Comparison of ENCODE assay signal across 16 cellular contexts in genomic region chr11:107697291-107697690, GRCh38. TPM values are rescaled to one million over a fixed set of nuclear protein-coding genes. Genes with fewer than 3 reads are reported as not detected.
DNase-seq lines count a peak whose midpoint lies in the region; ATAC-seq, FAIRE-seq and TF ChIP-seq lines count a peak whose summit lies in the region.
"Had no signal": no experiment of that assay in that cellular context is flagged by ENCODE, and none has a peak within 500 bp of the region (broad histone marks: within the 10 kb centered on the region; RNA-seq: fewer than 3 reads in every experiment).

No MANE protein-coding gene starts in this region.

- no peak overlapping the region for H3K18ac ChIP-seq in trophoblast cell (ENCODE audit: low read length)

- peak overlapping the region; percentile 82 for H2BK12ac ChIP-seq in trophoblast cell (ENCODE audit: low read length)

- no peak overlapping the region for H3K4me3 ChIP-seq in SK-N-SH (ENCODE audit: low read depth in 2 of 2, low read length in 1 of 2)
- H3K4me3 ChIP-seq in astrocyte (ENCODE audit: insufficient read depth, low read depth, low read length) = no peak overlapping the region
- no peak overlapping the region for H3K4me3 ChIP-seq in trophoblast cell (ENCODE audit: low read depth, low read length)
- no peak overlapping the region for H3K4me3 ChIP-seq in aorta (ENCODE audit: low read length in 2 of 2)
- H3K4me3 ChIP-seq: BLaER1, GM23248 had no signal

- H3K4me1 ChIP-seq in SK-N-SH (ENCODE audit: control insufficient read depth in 1 of 2, insufficient read depth in 2 of 2, low read depth in 1 of 2, low read length in 1 of 2) (peaks cover 0 to 9% of the 10 kb centered on the region in 2 experiments; a peak in 1 of 4 replicates), astrocyte (ENCODE audit: insufficient read depth, low read length) (peaks cover 14% of the 10 kb centered on the region), trophoblast cell (ENCODE audit: control insufficient read depth in 1 of 2, insufficient read depth in 2 of 2, low read length in 2 of 2) (peaks cover 10 to 16% of the 10 kb centered on the region in 2 experiments), aorta (ENCODE audit: control insufficient read depth in 1 of 2, insufficient read depth in 2 of 2, low read length in 2 of 2) (peaks cover 0 to 2% of the 10 kb centered on the region in 2 donors)

- no peak overlapping the region for H3K4ac ChIP-seq in trophoblast cell (ENCODE audit: low read depth, low read length)

- intact Hi-C loops in aorta (cut with DNase I) = no loop called here

- H3K4me1 Mint-ChIP-seq in astrocyte (ENCODE audit: low read depth, unreplicated experiment) = peaks cover 42% of the 10 kb centered on the region
- no peaks in the 10 kb centered on the region for H3K4me1 Mint-ChIP-seq in T-helper 2 cell treated with Interferon-gamma antibody and Interleukin-4, amounts not matched to agents 5 μg/mL and 100 μg/mL, for 36 hours (ENCODE audit: low read depth)
- H3K4me1 Mint-ChIP-seq: CD8-positive, alpha-beta memory T cell had no signal

- FAIRE-seq in astrocyte (lab: Jason Lieb, UNC) = no peak

- H4K20me1 ChIP-seq in SK-N-SH (ENCODE audit: insufficient read depth) (no peaks in the 10 kb centered on the region), astrocyte (ENCODE audit: insufficient read depth, low read length) (no peaks in the 10 kb centered on the region)
- H4K20me1 ChIP-seq: BLaER1 had no signal

- TF ChIP-seq CTCF in SK-N-SH (IDR thresholded peaks at IDR 0.05) (no peak), astrocyte (IDR thresholded peaks at IDR 0.05; ENCODE audit: insufficient read depth, low read depth, low read length) (no peak)

- WGBS in SK-N-SH (ENCODE audit: low lambda C conversion rate) = 78% methylated on average over 6 of the region's 6 CpGs
- no CpG with 5 or more reads among the region's 6 CpGs for WGBS in trophoblast cell (ENCODE audit: extremely low coverage, insufficient coverage, insufficient read length)
- WGBS in aorta, 2 donors = 78 to 88% methylated on average over 6 of the region's 6 CpGs

- no peaks in the 10 kb centered on the region for H3K27me3 ChIP-seq in SK-N-SH (ENCODE audit: insufficient read depth)
- H3K27me3 ChIP-seq in astrocyte (ENCODE audit: insufficient read depth, low read length) = no peaks in the 10 kb centered on the region
- no peaks in the 10 kb centered on the region for H3K27me3 ChIP-seq in trophoblast cell (ENCODE audit: insufficient read depth, low read length)
- no peaks in the 10 kb centered on the region for H3K27me3 ChIP-seq in aorta (ENCODE audit: control insufficient read depth in 1 of 2, insufficient read depth in 2 of 2, low read length in 1 of 2)
- H3K27me3 ChIP-seq: BLaER1 had no signal

- no peak overlapping the region for H4K12ac ChIP-seq in trophoblast cell (ENCODE audit: low read depth, low read length)

- H3K4me2 ChIP-seq in SK-N-SH (peak overlapping the region; percentile 48; the same call in 1 of the 2 replicates), astrocyte (ENCODE audit: low read length) (no peak overlapping the region), trophoblast cell (ENCODE audit: low read length) (no peak overlapping the region)
- H3K4me2 ChIP-seq: BLaER1 had no signal

- peaks cover 17% of the 10 kb centered on the region for H3K79me1 ChIP-seq in trophoblast cell (ENCODE audit: low read length)

- H2AK5ac ChIP-seq in trophoblast cell (ENCODE audit: low read length) = no peak overlapping the region

- DNase-seq in SK-N-SH = no peak
- no peak for DNase-seq in astrocyte (ENCODE audit: low read depth)
- peak in 1 of 2 donors; percentile 71 for DNase-seq in trophoblast cell
- DNase-seq in T-helper 2 cell treated with Interferon-gamma antibody and Interleukin-4, amounts not matched to agents 5 μg/mL and 100 μg/mL, for 36 hours (ENCODE audit: low spot score) = no peak
- DNase-seq in SK-N-DZ (ENCODE audit: low spot score) = no peak
- no peak for DNase-seq in aorta
- DNase-seq: AML-193; CD8-positive, alpha-beta memory T cell; DMS53; GM23248; H7 had no signal

- peak overlapping the region; percentile 51 for H4K8ac ChIP-seq in trophoblast cell (ENCODE audit: low read depth, low read length)

- peaks cover 2% of the 10 kb centered on the region for H3K9me3 Mint-ChIP-seq in astrocyte (ENCODE audit: unreplicated experiment)
- no peaks in the 10 kb centered on the region for H3K9me3 Mint-ChIP-seq in T-helper 2 cell treated with Interferon-gamma antibody and Interleukin-4, amounts not matched to agents 5 μg/mL and 100 μg/mL, for 36 hours

- no peak overlapping the region for H3K14ac ChIP-seq in trophoblast cell (ENCODE audit: low read length)

- H4K91ac ChIP-seq in trophoblast cell (ENCODE audit: low read depth, low read length) = peak overlapping the region; percentile 70

- POLR2A ChIA-PET in SK-N-SH (lab: Yijun Ruan, JAX) = no interaction called here

- no peak for ATAC-seq in SK-N-SH treated with all-trans-retinoic acid at 6 μM for 48 hours
- ATAC-seq in HG02610 (IDR thresholded peaks at IDR 0.05; ENCODE audit: unreplicated experiment) = no peak
- ATAC-seq in aorta (ENCODE audit: low FRiP score) = no peak

- no peak for TF ChIP-seq RAD21 in SK-N-SH (IDR thresholded peaks at IDR 0.05; ENCODE audit: low read length)

- CTCF ChIA-PET in SK-N-SH (lab: Yijun Ruan, JAX) = interaction anchor here (1.2 to 2.0 kb wide), 4 partner anchors 8 to 148 kb away, joined by 4 to 10 read pairs (median 6); no protein-coding TSS in a partner anchor

- no peak for TF ChIP-seq EP300 in SK-N-SH (IDR thresholded peaks at IDR 0.05; ENCODE audit: borderline replicate concordance in 1 of 2, low read depth in 1 of 2, low read length in 1 of 2)

- H3K36me3 ChIP-seq in SK-N-SH (replicated peaks in 1 of 2; ENCODE audit: control insufficient read depth in 1 of 2, insufficient read depth in 2 of 2, low read length in 1 of 2) (no peaks in the 10 kb centered on the region), astrocyte (ENCODE audit: insufficient read depth, low read length) (no peaks in the 10 kb centered on the region), trophoblast cell (ENCODE audit: control insufficient read depth in 1 of 2, insufficient read depth in 2 of 2, low read length in 2 of 2) (no peaks in the 10 kb centered on the region), aorta (ENCODE audit: control insufficient read depth in 1 of 2, insufficient read depth in 2 of 2, low read length in 1 of 2) (no peaks in the 10 kb centered on the region)
- H3K36me3 ChIP-seq: BLaER1 had no signal

- no peaks in the 10 kb centered on the region for H3K27me3 Mint-ChIP-seq in astrocyte (ENCODE audit: low read depth, unreplicated experiment)
- peaks cover 19% of the 10 kb centered on the region for H3K27me3 Mint-ChIP-seq in T-helper 2 cell treated with Interferon-gamma antibody and Interleukin-4, amounts not matched to agents 5 μg/mL and 100 μg/mL, for 36 hours (ENCODE audit: low read depth)

- peak overlapping the region; percentile 14 for H2BK5ac ChIP-seq in trophoblast cell (ENCODE audit: low read depth, low read length, poor library complexity)

- H3K79me2 ChIP-seq in SK-N-SH (ENCODE audit: insufficient read depth) (no peaks in the 10 kb centered on the region), astrocyte (ENCODE audit: insufficient read depth, low read length) (no peaks in the 10 kb centered on the region), trophoblast cell (ENCODE audit: control insufficient read depth, insufficient read depth, low read length, poor library complexity) (no peaks in the 10 kb centered on the region)

- H3K36me3 Mint-ChIP-seq in astrocyte (ENCODE audit: low read depth, unreplicated experiment) = no peaks in the 10 kb centered on the region
- H3K36me3 Mint-ChIP-seq in T-helper 2 cell treated with Interferon-gamma antibody and Interleukin-4, amounts not matched to agents 5 μg/mL and 100 μg/mL, for 36 hours (ENCODE audit: low read depth) = no peaks in the 10 kb centered on the region
- H3K36me3 Mint-ChIP-seq: CD8-positive, alpha-beta memory T cell had no signal

- no peak overlapping the region for H3K4me3 Mint-ChIP-seq in astrocyte (ENCODE audit: unreplicated experiment)
- H3K4me3 Mint-ChIP-seq in T-helper 2 cell treated with Interferon-gamma antibody and Interleukin-4, amounts not matched to agents 5 μg/mL and 100 μg/mL, for 36 hours = no peak overlapping the region
- H3K4me3 Mint-ChIP-seq: CD8-positive, alpha-beta memory T cell had no signal

- H3K9me2 ChIP-seq in SK-N-SH = no peaks in the 10 kb centered on the region

- H3K9ac ChIP-seq in SK-N-SH (no peak overlapping the region), astrocyte (ENCODE audit: low read length) (no peak overlapping the region), trophoblast cell (ENCODE audit: low read length) (no peak overlapping the region)
- H3K9ac ChIP-seq: BLaER1, GM23248 had no signal

- H3K23ac ChIP-seq in trophoblast cell (ENCODE audit: low read length) = no peak overlapping the region

- peak overlapping the region; percentile 99 for H3K27ac Mint-ChIP-seq in astrocyte (ENCODE audit: unreplicated experiment)
- no peak overlapping the region for H3K27ac Mint-ChIP-seq in T-helper 2 cell treated with Interferon-gamma antibody and Interleukin-4, amounts not matched to agents 5 μg/mL and 100 μg/mL, for 36 hours
- H3K27ac Mint-ChIP-seq: CD8-positive, alpha-beta memory T cell had no signal

- peak overlapping the region in 1 of 2 experiments; percentile 81; a peak in 1 of 4 replicates for H3K27ac ChIP-seq in SK-N-SH (ENCODE audit: low read depth in 2 of 2, low read length in 1 of 2)
- H3K27ac ChIP-seq in astrocyte (ENCODE audit: low read depth, low read length) = no peak overlapping the region
- H3K27ac ChIP-seq in trophoblast cell (ENCODE audit: low read depth, low read length) = no peak overlapping the region
- no peak overlapping the region for H3K27ac ChIP-seq in aorta (ENCODE audit: low read depth in 1 of 2, low read length in 2 of 2)
- H3K27ac ChIP-seq: 22Rv1, BLaER1, HL-60 had no signal

- peaks cover 20% of the 10 kb centered on the region for H3F3A ChIP-seq in SK-N-SH (replicated peaks; ENCODE audit: insufficient read depth)

- no peaks in the 10 kb centered on the region for H3K9me3 ChIP-seq in SK-N-SH
- H3K9me3 ChIP-seq in astrocyte (ENCODE audit: insufficient read depth, low read depth, low read length) = no peaks in the 10 kb centered on the region
- no peaks in the 10 kb centered on the region for H3K9me3 ChIP-seq in trophoblast cell (ENCODE audit: insufficient read depth, low read depth, low read length)
- no peaks in the 10 kb centered on the region for H3K9me3 ChIP-seq in aorta (ENCODE audit: control insufficient read depth, low read length)

- peak overlapping the region; percentile 7 for H2BK120ac ChIP-seq in trophoblast cell (ENCODE audit: insufficient read depth, low read length, poor library complexity)

- 0 out of 2 replicates have a peak overlapping the region, but pooled peaks have one; percentile 30 for H2AFZ ChIP-seq in SK-N-SH (ENCODE audit: low read depth)
- H2AFZ ChIP-seq in astrocyte (ENCODE audit: low read depth, low read length) = no peak overlapping the region
- no peak overlapping the region for H2AFZ ChIP-seq in trophoblast cell (ENCODE audit: insufficient read depth, low read length, poor library complexity)
- H2AFZ ChIP-seq: GM23248 had no signal

RNA-seq across cellular contexts. Expression of gene SLN, which starts 14.6 kb away (rescaled TPM):
- polyA plus RNA-seq in SK-N-SH (2012; rRNA removed) (0.11 TPM in 1 of 2 replicates, not detected in the other), aorta (not detected)
- 0.13 and 0.15 TPM in 2 replicates for polyA plus RNA-seq in SK-N-SH (2012; cell fraction: cytosol; rRNA removed)
- polyA plus RNA-seq in SK-N-SH (2012; cell fraction: nucleus; rRNA removed) = not detected in 2 replicates
- total RNA-seq in astrocyte (4.9 and 8.0 TPM in 2 replicates), aorta (1 to 10 TPM; 1.0 to 7.7 TPM)
- 27.7 and 29.1 TPM in 2 replicates for polyA plus RNA-seq in trophoblast cell (2013)
- polyA plus RNA-seq in SK-N-DZ (2014; cell fraction: cytosol; rRNA removed) = not detected in 2 replicates
- polyA plus RNA-seq in SK-N-DZ (2014; cell fraction: nucleus; rRNA removed) = not detected in 2 replicates
- total RNA-seq: CD8-positive, alpha-beta memory T cell; GM23248; H7 had no signal
- polyA plus RNA-seq: CD8-positive, alpha-beta memory T cell; GM23248 had no signal
